In genomic region chr14:91021991-91022621, GRCh38 we compare ENCODE assay signal across 9 cellular contexts. TPM values are rescaled to one million over a fixed set of nuclear protein-coding genes. Genes with fewer than 3 reads are reported as not detected.
DNase-seq lines count a peak whose midpoint lies in the region; ATAC-seq, FAIRE-seq and TF ChIP-seq lines count a peak whose summit lies in the region.
"Had no signal": no experiment of that assay in that cellular context is flagged by ENCODE, and none has a peak within 500 bp of the region (broad histone marks: within the 10 kb centered on the region; RNA-seq: fewer than 3 reads in every experiment).

No MANE protein-coding gene starts in this region.

- H4K91ac ChIP-seq in neuronal stem cell (ENCODE audit: low read depth, low read length, poor library complexity): no peak overlapping the region

- no peak overlapping the region for H3K18ac ChIP-seq in neuronal stem cell (ENCODE audit: low read length)

- no peaks in the 10 kb centered on the region for H3K9me3 ChIP-seq in A549
- no peaks in the 10 kb centered on the region for H3K9me3 ChIP-seq in neuronal stem cell (replicated peaks in 1 of 2; ENCODE audit: control insufficient read depth in 2 of 2, insufficient read depth in 1 of 2, low read depth in 1 of 2, low read length in 2 of 2)

- H3K14ac ChIP-seq in neuronal stem cell (ENCODE audit: low read length): no peak overlapping the region

- H3K4me1 ChIP-seq in A549 (0 out of 3 replicates have a peak, but pooled peaks cover 5% of the 10 kb centered on the region), neuronal stem cell (ENCODE audit: control insufficient read depth in 2 of 2, insufficient read depth in 1 of 2, low read depth in 1 of 2, low read length in 2 of 2) (no peaks in the 10 kb centered on the region)
- H3K4me1 ChIP-seq: parathyroid adenoma had no signal

- peak overlapping the region; percentile 73 for H3K4me2 ChIP-seq in A549
- H3K4me2 ChIP-seq in neuronal stem cell (ENCODE audit: insufficient read depth, low read length, poor library complexity, severe bottlenecking): no peak overlapping the region

- H3K23ac ChIP-seq in neuronal stem cell (ENCODE audit: low read depth, low read length, poor library complexity): no peak overlapping the region

- TF ChIP-seq CTCF in A549 (IDR thresholded peaks at IDR 0.05): no peak

- no peak for TF ChIP-seq POLR2A in A549 (IDR thresholded peaks at IDR 0.05; ENCODE audit: low read length)

- no peak overlapping the region for H2AK5ac ChIP-seq in neuronal stem cell (ENCODE audit: low read depth, low read length)

- H3K27ac ChIP-seq in A549 (peak overlapping the region; percentile 16 to 53; a peak in 1 of 6 replicates), neuronal stem cell (replicated peaks; ENCODE audit: low read length) (no peak overlapping the region)
- H3K27ac ChIP-seq: parathyroid adenoma had no signal

- no peak overlapping the region for H2BK120ac ChIP-seq in neuronal stem cell (ENCODE audit: low read depth, low read length)

- FAIRE-seq in A549 (lab: Jason Lieb, UNC): no peak

- no peak overlapping the region for H4K8ac ChIP-seq in neuronal stem cell (ENCODE audit: low read depth, low read length)

- no peak overlapping the region for H3K9ac ChIP-seq in neuronal stem cell (ENCODE audit: low read depth, low read length, poor library complexity)
- H3K9ac ChIP-seq: parathyroid adenoma had no signal

- no peak overlapping the region for H2BK15ac ChIP-seq in neuronal stem cell (ENCODE audit: low read length)

- no peak for TF ChIP-seq RAD21 in A549 (conservative IDR thresholded peaks at IDR 0.05 in 1 of 2, IDR thresholded peaks at IDR 0.05 in 1 of 2)

- no peaks in the 10 kb centered on the region for H3K36me3 ChIP-seq in neuronal stem cell (replicated peaks in 1 of 2; ENCODE audit: control insufficient read depth in 2 of 2, insufficient read depth in 2 of 2, low read length in 2 of 2)

- TF ChIP-seq EP300 in A549 (IDR thresholded peaks at IDR 0.05): no peak

- H3K79me1 ChIP-seq in neuronal stem cell (ENCODE audit: low read depth, low read length): peaks cover 1% of the 10 kb centered on the region

- H3K4me3 ChIP-seq in A549 (peak overlapping the region; percentile 27; the same call in 2 of the 3 replicates), neuronal stem cell (ENCODE audit: low read length in 2 of 2) (no peak overlapping the region)

- H2BK12ac ChIP-seq in neuronal stem cell (ENCODE audit: low read length): no peak overlapping the region

- no peaks in the 10 kb centered on the region for H3K27me3 ChIP-seq in neuronal stem cell (ENCODE audit: control insufficient read depth in 3 of 3, insufficient read depth in 3 of 3, low read depth in 1 of 3, low read length in 3 of 3)

- no peak for ATAC-seq in A549
- ATAC-seq in GM19395 (IDR thresholded peaks at IDR 0.05; ENCODE audit: unreplicated experiment): peak; percentile 62
- peak; percentile 7 for ATAC-seq in HG03469 (IDR thresholded peaks at IDR 0.05; ENCODE audit: unreplicated experiment)

- CTCF ChIA-PET in A549 (lab: Yijun Ruan, JAX): interaction anchor here (0.6 to 1.0 kb wide), 2 partner anchors 9 to 24 kb away, joined by 3 read pairs; no protein-coding TSS in a partner anchor

- H3K4ac ChIP-seq in neuronal stem cell (ENCODE audit: low read length): no peak overlapping the region

- 93% methylated on average over 1 of the region's 1 CpG for whole genome bisulfite sequencing in A549 (ENCODE audit: missing lambda C conversion rate)
- WGBS in neuronal stem cell (ENCODE audit: extremely low coverage in 2 of 2, insufficient read length in 2 of 2, insufficient replicate concordance in 1 of 2), 2 donors: no CpG with 5 or more reads among the region's 1 CpG

- DNase-seq in A549 (ENCODE audit: low read depth in 1 of 2, low spot score in 1 of 2) (no peak), fibroblast of peridontal ligament (ENCODE audit: extremely low read depth) (peak; percentile 52), neuronal stem cell (ENCODE audit: low spot score) (no peak), retina (no peak), RPMI8226 (no peak), putamen (ENCODE audit: low spot score) (no peak)

- H2AFZ ChIP-seq in neuronal stem cell (ENCODE audit: low read length): no peak overlapping the region
- H2AFZ ChIP-seq: parathyroid adenoma had no signal

- POLR2A ChIA-PET in A549 (lab: Yijun Ruan, JAX): no interaction called here

- no peak overlapping the region for H2BK5ac ChIP-seq in neuronal stem cell (ENCODE audit: low read length)

TF ChIP-seq in A549, 52 proteins besides CTCF, POLR2A, EP300 and RAD21:
- no peak for TF ChIP-seq ZNF302 (CRISPR knock-in tag; IDR thresholded peaks at IDR 0.05)
- TF ChIP-seq KDM5A (IDR thresholded peaks at IDR 0.05): no peak
- no peak for TF ChIP-seq RARB (CRISPR knock-in tag; IDR thresholded peaks at IDR 0.05)
- TF ChIP-seq FOSL2 (IDR thresholded peaks at IDR 0.05): no peak
- no peak for TF ChIP-seq FOSL2 (CRISPR knock-in tag; IDR thresholded peaks at IDR 0.05)
- TF ChIP-seq ZFP36 (IDR thresholded peaks at IDR 0.05; ENCODE audit: borderline replicate concordance, partially characterized antibody): no peak
- TF ChIP-seq, protein P1, sequence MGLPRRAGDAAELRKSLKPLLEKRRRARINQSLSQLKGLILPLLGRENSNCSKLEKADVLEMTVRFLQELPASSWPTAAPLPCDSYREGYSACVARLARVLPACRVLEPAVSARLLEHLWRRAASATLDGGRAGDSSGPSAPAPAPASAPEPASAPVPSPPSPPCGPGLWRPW (IDR thresholded peaks at IDR 0.05): no peak
- TF ChIP-seq CHD4 (IDR thresholded peaks at IDR 0.05; ENCODE audit: borderline replicate concordance): no peak
- TF ChIP-seq EHMT2 (IDR thresholded peaks at IDR 0.05; ENCODE audit: low read depth): no peak
- no peak for TF ChIP-seq ZC3H11A (IDR thresholded peaks at IDR 0.05)
- no peak for TF ChIP-seq JUN (IDR thresholded peaks at IDR 0.05)
- TF ChIP-seq, protein P2, sequence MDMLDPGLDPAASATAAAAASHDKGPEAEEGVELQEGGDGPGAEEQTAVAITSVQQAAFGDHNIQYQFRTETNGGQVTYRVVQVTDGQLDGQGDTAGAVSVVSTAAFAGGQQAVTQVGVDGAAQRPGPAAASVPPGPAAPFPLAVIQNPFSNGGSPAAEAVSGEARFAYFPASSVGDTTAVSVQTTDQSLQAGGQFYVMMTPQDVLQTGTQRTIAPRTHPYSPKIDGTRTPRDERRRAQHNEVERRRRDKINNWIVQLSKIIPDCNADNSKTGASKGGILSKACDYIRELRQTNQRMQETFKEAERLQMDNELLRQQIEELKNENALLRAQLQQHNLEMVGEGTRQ (IDR thresholded peaks at IDR 0.05): no peak

RNA-seq across cellular contexts. Expression of gene RPS6KA5, which starts 38.3 kb away (rescaled TPM):
- 3.6 and 4.1 TPM in 2 replicates for polyA plus RNA-seq in A549 (2011; rRNA removed)
- 0.89 and 1.1 TPM in 2 replicates for polyA plus RNA-seq in A549 (2012; cell fraction: cytosol; rRNA removed)
- 0.74 and 1.1 TPM in 2 replicates for polyA plus RNA-seq in A549 (2012; cell fraction: nucleus; rRNA removed)
- 2.2 to 3.2 TPM (median 3.0 TPM) in 3 replicates for polyA plus RNA-seq in A549 (2017; fragmentation: RNase III; extraction: RNeasy Plus Mini Kit Qiagen cat#74134 plus additional on column Dnase treatment)
- polyA minus RNA-seq in A549 (2011; rRNA and poly(A)+ RNA removed): 1.5 and 1.8 TPM in 2 replicates
- polyA plus RNA-seq in neuronal stem cell (2013, experiment 1 of 2): 4.1 TPM
- 3.8 TPM for polyA plus RNA-seq in neuronal stem cell (2013, experiment 2 of 2)

Comparison
In these comparisons a context has a peak if more than half of its experiments do, and no peak if none do; other contexts are left out.
1. ATAC-seq: peak in GM19395 (single experiment) and HG03469 (single experiment); none in A549 (0 of 2).